In genomic region chr12:50025187-50026059, GRCh38 we compare ENCODE assay signal across 8 cellular contexts. TPM values are rescaled to one million over a fixed set of nuclear protein-coding genes. Genes with fewer than 3 reads are reported as not detected.
DNase-seq lines count a peak whose midpoint lies in the region; ATAC-seq and TF ChIP-seq lines count a peak whose summit lies in the region.

Gene RACGAP1, minus strand, starts transcription at chr12:50025494. Its CDS starts 8,779 bp downstream, at chr12:50016715.

- intact Hi-C loops in esophagus muscularis mucosa (cut with DNase I), result no loop called here

- H3K4me2 ChIP-seq in KMS-11, result peak within 1 kb of the TSS; percentile 91

- peaks cover 49% of the 10 kb centered on the region for H3K79me2 ChIP-seq in KMS-11 (ENCODE audit: insufficient read depth, low read depth)

- peak within 1 kb of the TSS; percentile 84 for H3K9ac ChIP-seq in KMS-11

- 7% methylated on average over 36 of the region's 47 CpGs for WGBS in esophagus muscularis mucosa

- H4K20me1 ChIP-seq in KMS-11 (ENCODE audit: insufficient read depth), result no peaks in the 10 kb centered on the region

- H3K4me3 ChIP-seq in KMS-11 (IDR thresholded peaks at IDR 0.05; ENCODE audit: insufficient read depth, low read depth, low read length) (no peak within 1 kb of the TSS), Peyer's patch (peak within 1 kb of the TSS; percentile 58 to 76 (median 63)), esophagus muscularis mucosa (peak within 1 kb of the TSS; percentile 70 to 83 (median 75)), muscle layer of duodenum (ENCODE audit: low read depth in 1 of 2, low read length in 2 of 2) (peak within 1 kb of the TSS; percentile 63 to 92)

- H3K36me3 ChIP-seq in KMS-11 (ENCODE audit: insufficient read depth) (peaks cover 6% of the 10 kb centered on the region; the same call in 1 of the 2 replicates), Peyer's patch (no peaks in the 10 kb centered on the region), esophagus muscularis mucosa (no peaks in the 10 kb centered on the region), muscle layer of duodenum (ENCODE audit: control insufficient read depth in 1 of 2, insufficient read depth in 2 of 2, low read length in 2 of 2) (no peaks in the 10 kb centered on the region)

- TF ChIP-seq CTCF in KMS-11 (conservative IDR thresholded peaks at IDR 0.05; ENCODE audit: low read depth, low read length), result no peak
- no peak for TF ChIP-seq CTCF in Peyer's patch (IDR thresholded peaks at IDR 0.05)
- peak in 1 of 3 experiments; percentile 27 for TF ChIP-seq CTCF in esophagus muscularis mucosa (IDR thresholded peaks at IDR 0.05)

- H3K27ac ChIP-seq in KMS-11, result peak within 1 kb of the TSS; percentile 65
- peak within 1 kb of the TSS; percentile 5 to 69 (median 57) for H3K27ac ChIP-seq in Peyer's patch
- H3K27ac ChIP-seq in esophagus muscularis mucosa (replicated peaks in 1 of 4), result peak within 1 kb of the TSS; percentile 62 to 65 (median 64)
- peak within 1 kb of the TSS; percentile 60 for H3K27ac ChIP-seq in muscle layer of duodenum (ENCODE audit: low read length)

- peak; percentile 96 for ATAC-seq in GM21737 (IDR thresholded peaks at IDR 0.05; ENCODE audit: unreplicated experiment)

- peak; percentile 97 for DNase-seq in DMS53 treated with DMSO at 0.1 percent for 48 hours (lab: John Stamatoyannopoulos, UW; ENCODE audit: unreplicated experiment)
- peak; percentile 93 to 98 (median 93) for DNase-seq in Peyer's patch
- DNase-seq in activated T-cell treated with anti-CD3 and anti-CD28 coated beads, Interleukin-2, amount 50 U/mL, for 48 hours, result peak; percentile 95 to 96
- DNase-seq in esophagus muscularis mucosa (ENCODE audit: extremely low spot score), result peak; percentile 98
- DNase-seq in stimulated activated CD8-positive, alpha-beta memory T cell treated with anti-CD3 and anti-CD28 coated beads, Interleukin-7, amount 100 ng/mL, for 4 hours (ENCODE audit: low read depth in 2 of 2), result peak; percentile 91 to 96

- peak within 1 kb of the TSS; percentile 83 for H2AFZ ChIP-seq in KMS-11 (ENCODE audit: low read depth)

- H3K9me3 ChIP-seq in Peyer's patch, result no peaks in the 10 kb centered on the region
- no peaks in the 10 kb centered on the region for H3K9me3 ChIP-seq in esophagus muscularis mucosa
- no peaks in the 10 kb centered on the region for H3K9me3 ChIP-seq in muscle layer of duodenum (ENCODE audit: control insufficient read depth in 1 of 2, low read length in 2 of 2)

- TF ChIP-seq EP300 in esophagus muscularis mucosa (IDR thresholded peaks at IDR 0.05), result no peak

- H3K4me1 ChIP-seq in KMS-11 (ENCODE audit: low read depth, poor library complexity, severe bottlenecking) (peaks cover 29% of the 10 kb centered on the region), Peyer's patch (peaks cover 0 to 11% (median 0%) of the 10 kb centered on the region in 4 donors), esophagus muscularis mucosa (peaks cover 6 to 25% (median 13%) of the 10 kb centered on the region in 4 donors), muscle layer of duodenum (ENCODE audit: control insufficient read depth in 1 of 2, insufficient read depth in 2 of 2, low read length in 2 of 2) (peaks cover 0 to 10% of the 10 kb centered on the region in 2 donors)

- H3K27me3 ChIP-seq in KMS-11 (ENCODE audit: insufficient read depth, low read depth) (no peaks in the 10 kb centered on the region), Peyer's patch (no peaks in the 10 kb centered on the region), esophagus muscularis mucosa (no peaks in the 10 kb centered on the region), muscle layer of duodenum (ENCODE audit: low read depth, low read length) (no peaks in the 10 kb centered on the region)

- TF ChIP-seq POLR2A in Peyer's patch (IDR thresholded peaks at IDR 0.05), result peak in 1 of 2 donors; percentile 51
- TF ChIP-seq POLR2A in esophagus muscularis mucosa (IDR thresholded peaks at IDR 0.05; ENCODE audit: low read depth), result no peak

RNA-seq across cellular contexts. Expression of gene RACGAP1, which starts in this region (rescaled TPM):
- total RNA-seq in Peyer's patch (10 to 100 TPM in 1 of 4 donors, 1 to 10 TPM in 3; 5.1 to 29.7 (median 8.5) TPM), esophagus muscularis mucosa (10 to 100 TPM; 10.5 to 13.3 (median 11.4) TPM)
